In genomic region chr14:77508876-77509275, GRCh38 we compare ENCODE assay signal across 23 cellular contexts. TPM values are rescaled to one million over a fixed set of nuclear protein-coding genes. Genes with fewer than 3 reads are reported as not detected.
DNase-seq lines count a peak whose midpoint lies in the region; ATAC-seq, FAIRE-seq and TF ChIP-seq lines count a peak whose summit lies in the region.
"Had no signal": no experiment of that assay in that cellular context is flagged by ENCODE, and none has a peak within 500 bp of the region (broad histone marks: within the 10 kb centered on the region; RNA-seq: fewer than 3 reads in every experiment).

No MANE protein-coding gene starts in this region.

- no TSS peak for BruUV-seq in MCF 10A (replicated peaks; lab: Mats Ljungman, UMichigan)

- H3K4me1 ChIP-seq in breast epithelium = no peaks in the 10 kb centered on the region
- no peaks in the 10 kb centered on the region for H3K4me1 ChIP-seq in mesendoderm (ENCODE audit: control insufficient read depth, low read depth, low read length)
- H3K4me1 ChIP-seq: BLaER1 had no signal

- H3K23ac ChIP-seq in mesendoderm (ENCODE audit: low read length) = no peak overlapping the region

- CTCF ChIA-PET in MCF 10A (lab: Yijun Ruan, JAX) = interaction anchor here (0.7 to 1.3 kb wide), 2 partner anchors 24 to 200 kb away, joined by 3 read pairs; no protein-coding TSS in a partner anchor

- H2BK5ac ChIP-seq in mesendoderm (ENCODE audit: low read length) = no peak overlapping the region

- H3K79me1 ChIP-seq in mesendoderm (ENCODE audit: low read length) = no peaks in the 10 kb centered on the region

- no peak overlapping the region for H2BK15ac ChIP-seq in mesendoderm (replicated peaks; ENCODE audit: low read depth)

- H3K9me3 ChIP-seq in breast epithelium = peaks cover 0 to 2% of the 10 kb centered on the region in 2 donors

- FAIRE-seq in bronchial epithelial cell (lab: Jason Lieb, UNC) = no peak
- FAIRE-seq: GM12891, GM18507, RCC 7860 had no signal

- H3K27me3 Mint-ChIP-seq in MCF 10A (ENCODE audit: insufficient read depth, unreplicated experiment) = no peaks in the 10 kb centered on the region
- H3K27me3 Mint-ChIP-seq in effector memory CD8-positive, alpha-beta T cell = no peaks in the 10 kb centered on the region

- no peak overlapping the region for H2BK120ac ChIP-seq in mesendoderm (ENCODE audit: low read depth, low read length)

- ATAC-seq in effector memory CD8-positive, alpha-beta T cell (replicated peaks) = no peak

- H3K9me3 Mint-ChIP-seq in MCF 10A (ENCODE audit: unreplicated experiment) = no peaks in the 10 kb centered on the region
- no peaks in the 10 kb centered on the region for H3K9me3 Mint-ChIP-seq in effector memory CD8-positive, alpha-beta T cell

- H3K4ac ChIP-seq in mesendoderm (ENCODE audit: low read depth, low read length) = no peak overlapping the region

- peak overlapping the region; percentile 57 for H3K27ac Mint-ChIP-seq in MCF 10A (ENCODE audit: low read depth, unreplicated experiment)
- no peak overlapping the region for H3K27ac Mint-ChIP-seq in effector memory CD8-positive, alpha-beta T cell
- H3K27ac Mint-ChIP-seq: CD8-positive, alpha-beta memory T cell had no signal

- no peak overlapping the region for H3K56ac ChIP-seq in mesendoderm (ENCODE audit: low read length)

- H2AK5ac ChIP-seq in mesendoderm (ENCODE audit: low read length) = no peak overlapping the region

- intact Hi-C loops in MCF 10A (cut with micrococcal nuclease) = no loop called here
- intact Hi-C loops in breast epithelium (cut with DNase I; ENCODE audit: low total_unique reads) = no loop called here

- no peak for TF ChIP-seq POLR2A in breast epithelium (IDR thresholded peaks at IDR 0.05)

- peaks cover 19% of the 10 kb centered on the region for H3K4me1 Mint-ChIP-seq in MCF 10A (ENCODE audit: insufficient read depth, unreplicated experiment)
- H3K4me1 Mint-ChIP-seq in effector memory CD8-positive, alpha-beta T cell (ENCODE audit: low read depth in 2 of 2) = no peaks in the 10 kb centered on the region
- H3K4me1 Mint-ChIP-seq: CD8-positive, alpha-beta memory T cell had no signal

- H3K27me3 ChIP-seq in breast epithelium (no peaks in the 10 kb centered on the region), bronchial epithelial cell (ENCODE audit: control insufficient read depth, insufficient read depth, low read length) (no peaks in the 10 kb centered on the region), mesendoderm (ENCODE audit: insufficient read depth, low read length, poor library complexity) (no peaks in the 10 kb centered on the region)
- H3K27me3 ChIP-seq: BLaER1 had no signal

- no peak overlapping the region for H3K9ac ChIP-seq in mesendoderm (ENCODE audit: low read length)
- H3K9ac ChIP-seq: BLaER1 had no signal

- H3K79me2 ChIP-seq in mesendoderm (ENCODE audit: control insufficient read depth, insufficient read depth, low read length) = no peaks in the 10 kb centered on the region

- TF ChIP-seq CTCF in MCF 10A (IDR thresholded peaks at IDR 0.05; ENCODE audit: unreplicated experiment) (no peak), breast epithelium (IDR thresholded peaks at IDR 0.05) (no peak), bronchial epithelial cell (IDR thresholded peaks at IDR 0.05; ENCODE audit: insufficient read depth, low read length, severe bottlenecking) (no peak)

- no CpG with 5 or more reads among the region's 3 CpGs for WGBS in mesendoderm (ENCODE audit: extremely low coverage, insufficient coverage, low lambda C conversion rate)

- H3K36me3 ChIP-seq in breast epithelium (peaks cover 3% of the 10 kb centered on the region), bronchial epithelial cell (ENCODE audit: control insufficient read depth, insufficient read depth, low read length) (peaks cover 10% of the 10 kb centered on the region), mesendoderm (ENCODE audit: control insufficient read depth, insufficient read depth, low read length) (peaks cover 4% of the 10 kb centered on the region)

- POLR2A ChIA-PET in MCF 10A (lab: Yijun Ruan, JAX) = interaction anchor here (1.0 to 1.7 kb wide), 3 partner anchors 31 to 52 kb away, joined by 3 to 8 read pairs (median 7); partner anchors contain the start of gene VIPAS39

- H4K5ac ChIP-seq in mesendoderm (ENCODE audit: low read length) = no peak overlapping the region

- no peak overlapping the region for H4K8ac ChIP-seq in mesendoderm (ENCODE audit: low read depth, low read length)

- peaks cover 23% of the 10 kb centered on the region for H3K36me3 Mint-ChIP-seq in MCF 10A (ENCODE audit: insufficient read depth, unreplicated experiment)
- H3K36me3 Mint-ChIP-seq in effector memory CD8-positive, alpha-beta T cell (ENCODE audit: insufficient read depth) = peaks cover 34% of the 10 kb centered on the region

- no peak overlapping the region for H3K4me2 ChIP-seq in mesendoderm (ENCODE audit: low read length)
- H3K4me2 ChIP-seq: BLaER1 had no signal

- no peak overlapping the region for H3K18ac ChIP-seq in mesendoderm (ENCODE audit: low read length)

- DNase-seq in MCF 10A (ENCODE audit: unreplicated experiment) = no peak
- no peak for DNase-seq in breast epithelium (ENCODE audit: low spot score in 2 of 2)
- DNase-seq in bronchial epithelial cell (ENCODE audit: low read depth) = peak; percentile 67
- DNase-seq in mesendoderm = peak; percentile 4
- no peak for DNase-seq in effector memory CD8-positive, alpha-beta T cell
- no peak for DNase-seq in DMS153 treated with DMSO at 0.1 percent for 48 hours (lab: John Stamatoyannopoulos, UW; ENCODE audit: unreplicated experiment)
- no peak for DNase-seq in activated effector memory CD4-positive, alpha-beta T cell treated with anti-CD3 and anti-CD28 coated beads, Interleukin-2, amount 50 U/mL, for 16 hours
- DNase-seq in OCI-M1 (lab: John Stamatoyannopoulos, UW) = no peak
- DNase-seq: 8988T; CD8-positive, alpha-beta memory T cell; GDM1; GOT3; KBM-7; NCI-H1436; NCI-H2029; NCI-H2171; NCI-H446; NCI-H774; SIG-M5 had no signal

- H3K4me3 ChIP-seq in breast epithelium (no peak overlapping the region), bronchial epithelial cell (ENCODE audit: low read depth, low read length) (no peak overlapping the region), mesendoderm (ENCODE audit: low read length) (no peak overlapping the region)
- H3K4me3 ChIP-seq: BLaER1 had no signal

- H3K27ac ChIP-seq in breast epithelium = no peak overlapping the region
- H3K27ac ChIP-seq in mesendoderm (ENCODE audit: low read depth, low read length) = no peak overlapping the region
- H3K27ac ChIP-seq: BLaER1 had no signal

- no peak overlapping the region for H3K4me3 Mint-ChIP-seq in MCF 10A (ENCODE audit: unreplicated experiment)
- H3K4me3 Mint-ChIP-seq in effector memory CD8-positive, alpha-beta T cell = no peak overlapping the region
- H3K4me3 Mint-ChIP-seq: CD8-positive, alpha-beta memory T cell had no signal

RNA-seq across cellular contexts. Expression of gene ISM2, which starts 10.3 kb away (rescaled TPM):
- not detected in 2 replicates for total RNA-seq in MCF 10A (2022)
- under 1 TPM in 2 of 3 donors, not detected in 1; 0.32 to 0.59 TPM for total RNA-seq in breast epithelium
- not detected in 2 replicates for total RNA-seq in bronchial epithelial cell
- 0.35 TPM for polyA plus RNA-seq in mesendoderm (2013, experiment 1 of 2)
- polyA plus RNA-seq in mesendoderm (2013, experiment 2 of 2) = 0.56 TPM
- total RNA-seq: CD8-positive, alpha-beta memory T cell had no signal
- polyA plus RNA-seq: CD8-positive, alpha-beta memory T cell had no signal

RNA-seq across cellular contexts. Expression of gene AHSA1, which starts 51.0 kb away (rescaled TPM):
- total RNA-seq in MCF 10A (2022) (77.7 and 78.5 TPM in 2 replicates), breast epithelium (100 to 1,000 TPM in 2 of 3 donors, 10 to 100 TPM in 1; 81.0 to 121 (median 110) TPM), bronchial epithelial cell (137 and 179 TPM in 2 replicates)
- polyA plus RNA-seq in mesendoderm (2013, experiment 1 of 2) = 150 TPM
- 144 TPM for polyA plus RNA-seq in mesendoderm (2013, experiment 2 of 2)

RNA-seq across cellular contexts. Expression of gene VIPAS39, which starts 51.5 kb away (rescaled TPM):
- total RNA-seq in MCF 10A (2022) (18.7 and 19.8 TPM in 2 replicates), breast epithelium (10 to 100 TPM; 14.7 to 25.9 (median 19.2) TPM), bronchial epithelial cell (20.0 and 20.9 TPM in 2 replicates)
- 14.4 TPM for polyA plus RNA-seq in mesendoderm (2013, experiment 1 of 2)
- polyA plus RNA-seq in mesendoderm (2013, experiment 2 of 2) = 13.7 TPM

Comparison
In these comparisons a context has a peak if more than half of its experiments do, and no peak if none do; other contexts are left out.
1. DNase-seq: peak in bronchial epithelial cell (single experiment) and mesendoderm (single experiment); none in MCF 10A (single experiment), breast epithelium (0 of 2), effector memory CD8-positive, alpha-beta T cell (0 of 3), DMS153 treated with DMSO at 0.1 percent for 48 hours (single experiment), activated effector memory CD4-positive, alpha-beta T cell treated with anti-CD3 and anti-CD28 coated beads, Interleukin-2, amount 50 U/mL, for 16 hours (single experiment) and OCI-M1 (single experiment).